Comparison of ENCODE assay signal across 14 cellular contexts in the genomic region with DNA sequence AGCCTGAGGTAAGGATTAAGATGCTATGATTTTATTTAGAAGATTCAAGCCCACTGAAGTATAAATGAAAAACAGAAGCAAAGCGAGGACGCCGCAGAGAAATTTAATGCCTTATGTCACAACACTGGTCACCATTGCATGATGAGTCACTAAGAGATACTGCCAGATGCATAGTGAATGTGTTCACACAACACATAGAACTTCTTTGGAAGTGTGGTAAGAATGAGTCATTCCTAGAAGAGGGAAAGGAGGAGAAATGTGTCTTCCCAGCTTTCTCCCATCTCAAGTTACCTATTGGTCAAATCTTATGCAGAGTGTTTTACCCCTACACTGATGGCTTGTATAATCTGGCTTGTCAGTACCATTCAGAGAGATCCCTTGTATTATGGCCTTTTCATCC.
DNase-seq lines count a peak whose midpoint lies in the region; ATAC-seq and TF ChIP-seq lines count a peak whose summit lies in the region.
"Had no signal": no experiment of that assay in that cellular context is flagged by ENCODE, and none has a peak within 500 bp of the region (broad histone marks: within the 10 kb centered on the region; RNA-seq: fewer than 3 reads in every experiment).

No MANE protein-coding gene starts in this region.

- intact Hi-C loops in heart left ventricle (cut with DNase I) = no loop called here

- H3K27ac ChIP-seq in heart left ventricle = no peak overlapping the region

- no peak overlapping the region for H3K4me3 ChIP-seq in heart left ventricle

- DNase-seq in Caki2 (ENCODE audit: low read depth) (peak; percentile 60), Kasumi-1 (lab: John Stamatoyannopoulos, UW) (peak; percentile 22 to 46), amniotic epithelial cell (ENCODE audit: low read depth) (peak; percentile 91), inferior parietal cortex (ENCODE audit: extremely low spot score) (peak; percentile 27), heart left ventricle (no peak), DMS153 treated with DMSO at 0.1 percent for 48 hours (lab: John Stamatoyannopoulos, UW; ENCODE audit: unreplicated experiment) (no peak), medulla oblongata (ENCODE audit: extremely low spot score) (no peak)
- DNase-seq: activated CD4-positive, CD25-positive, alpha-beta regulatory T cell; activated gamma-delta T cell; CD4-positive, alpha-beta memory T cell; kidney; NCI-H1105; occipital lobe had no signal

- no peaks in the 10 kb centered on the region for H3K4me1 ChIP-seq in heart left ventricle

- no peak for TF ChIP-seq POLR2A in heart left ventricle (IDR thresholded peaks at IDR 0.05)

- ATAC-seq in heart left ventricle (no peak), GM19023 (IDR thresholded peaks at IDR 0.05; ENCODE audit: unreplicated experiment) (no peak)

- in situ Hi-C loops in Caki2 (cut with HindIII; ENCODE audit: low pct_unique_long_range_greater_than_20kb, low sequenced_read_pairs) = no loop called here

- no peaks in the 10 kb centered on the region for H3K27me3 ChIP-seq in heart left ventricle

- WGBS in heart left ventricle, 4 donors = 73 to 94% (median 81%) methylated on average over 3 of the region's 3 CpGs

- no peak for TF ChIP-seq CTCF in heart left ventricle (IDR thresholded peaks at IDR 0.05)

- H3K9me3 ChIP-seq in heart left ventricle = no peaks in the 10 kb centered on the region

- no peaks in the 10 kb centered on the region for H3K36me3 ChIP-seq in heart left ventricle

Comparison
In these comparisons a context has a peak if more than half of its experiments do, and no peak if none do; other contexts are left out.
1. DNase-seq: peak in Caki2 (single experiment), Kasumi-1 (2 of 2), amniotic epithelial cell (single experiment) and inferior parietal cortex (single experiment); none in heart left ventricle (0 of 5), DMS153 treated with DMSO at 0.1 percent for 48 hours (single experiment) and medulla oblongata (single experiment).